ENCODE assay signal across 14 cellular contexts in the genomic region with DNA sequence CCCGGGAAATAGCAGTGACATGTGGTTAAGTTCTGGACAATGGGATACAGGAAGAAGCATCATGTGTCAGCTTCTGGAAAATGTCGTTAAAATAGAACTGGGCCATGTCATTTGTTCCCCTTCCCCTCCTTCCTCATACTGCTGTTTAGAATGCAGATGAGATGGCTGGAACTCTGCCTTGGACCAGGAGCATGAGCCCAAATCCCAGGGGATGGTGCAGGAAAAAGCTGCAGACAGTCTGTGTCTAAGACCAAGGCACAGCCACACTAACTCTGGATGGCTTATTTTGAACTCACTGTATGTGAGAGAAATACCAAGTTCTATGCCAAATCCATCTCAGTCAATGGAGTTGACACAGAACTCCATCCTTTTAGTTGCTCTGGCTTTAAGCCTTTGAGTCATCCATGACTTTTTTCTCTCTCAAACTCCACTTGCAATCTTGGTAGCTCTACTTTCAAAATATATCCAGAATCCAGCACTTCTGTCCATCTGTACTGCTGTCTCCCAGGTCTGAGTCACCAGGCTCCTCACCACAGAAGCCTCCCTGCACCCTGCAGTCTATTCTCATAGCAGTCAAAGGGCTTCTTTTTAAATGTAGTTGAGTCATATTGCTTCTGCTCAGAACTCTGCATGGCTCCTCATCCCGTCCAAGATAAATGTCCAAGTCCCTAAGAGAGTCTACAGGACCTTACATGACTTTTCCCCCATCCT.
DNase-seq lines count a peak whose midpoint lies in the region; ATAC-seq, FAIRE-seq and TF ChIP-seq lines count a peak whose summit lies in the region.
"Had no signal": no experiment of that assay in that cellular context is flagged by ENCODE, and none has a peak within 500 bp of the region (broad histone marks: within the 10 kb centered on the region; RNA-seq: fewer than 3 reads in every experiment).

No MANE protein-coding gene starts in this region.

- H3K9me3 ChIP-seq in heart left ventricle, result no peaks in the 10 kb centered on the region
- no peaks in the 10 kb centered on the region for H3K9me3 ChIP-seq in right lobe of liver

- H3K27ac ChIP-seq in heart left ventricle (peak overlapping the region in 3 of 12 donors; percentile 7 to 15 (median 15)), right lobe of liver (no peak overlapping the region)

- FAIRE-seq in RCC 7860 (lab: Jason Lieb, UNC), result no peak
- FAIRE-seq: D721Med, endometrium had no signal

- intact Hi-C loops in heart left ventricle (cut with DNase I), result no loop called here
- intact Hi-C loops in Right ventricle myocardium inferior (cut with DNase I), result no loop called here
- intact Hi-C loops in right lobe of liver (cut with DNase I), result no loop called here

- peaks cover 0 to 19% (median 0%) of the 10 kb centered on the region in 12 donors for H3K4me1 ChIP-seq in heart left ventricle
- no peaks in the 10 kb centered on the region for H3K4me1 ChIP-seq in right lobe of liver

- H3K4me3 ChIP-seq in heart left ventricle (no peak overlapping the region), fibroblast of mammary gland (ENCODE audit: control insufficient read depth, low read depth, low read length) (no peak overlapping the region), right lobe of liver (no peak overlapping the region)

- H3K27me3 ChIP-seq in heart left ventricle (no peaks in the 10 kb centered on the region), right lobe of liver (no peaks in the 10 kb centered on the region)

- ATAC-seq in heart left ventricle (peak in 3 of 4 donors; percentile 48 to 89 (median 84)), Right ventricle myocardium inferior (no peak), GM18873 (IDR thresholded peaks at IDR 0.05; ENCODE audit: low FRiP score, unreplicated experiment) (no peak), right lobe of liver (no peak)
- no peak for ATAC-seq in stimulated activated naive CD8-positive, alpha-beta T cell treated with anti-CD3 and anti-CD28 coated beads, Interleukin-15, Interleukin-2, amounts not matched to agents 100 U/mL and 50 U/mL, for 24 hours
- ATAC-seq: activated naive CD4-positive, alpha-beta T cell treated with anti-CD3 and anti-CD28 coated beads, Interleukin-2, amount 50 U/mL, for 72 hours had no signal

- TF ChIP-seq CTCF in heart left ventricle (IDR thresholded peaks at IDR 0.05), result no peak
- no peak for TF ChIP-seq CTCF in fibroblast of mammary gland (conservative IDR thresholded peaks at IDR 0.05; ENCODE audit: control insufficient read depth, insufficient read depth, low read depth, low read length)
- TF ChIP-seq CTCF in right lobe of liver (IDR thresholded peaks at IDR 0.05), result no peak

- WGBS in heart left ventricle, 4 donors, result 51 to 56% (median 53%) methylated on average over 3 of the region's 3 CpGs
- WGBS in right lobe of liver (ENCODE audit: insufficient coverage, low coverage, low lambda C conversion rate, missing lambda C conversion rate), result 53% methylated on average over 3 of the region's 3 CpGs

- TF ChIP-seq POLR2A in heart left ventricle (IDR thresholded peaks at IDR 0.05) (no peak), right lobe of liver (IDR thresholded peaks at IDR 0.05) (no peak)

- DNase-seq in heart left ventricle (peak in 3 of 5 donors; percentile 33 to 59 (median 40)), Right ventricle myocardium inferior (ENCODE audit: missing footprints) (no peak), RCC 7860 (ENCODE audit: low spot score) (peak; percentile 37), fibroblast of mammary gland (ENCODE audit: low read depth) (peak; percentile 78), superior temporal gyrus (ENCODE audit: extremely low spot score) (peak; percentile 36), right lobe of liver (no peak)
- no peak for DNase-seq in stimulated activated naive CD8-positive, alpha-beta T cell treated with anti-CD3 and anti-CD28 coated beads, Interleukin-15, Interleukin-2, amounts not matched to agents 100 U/mL and 50 U/mL, for 24 hours
- DNase-seq: ACHN, activated T-cell treated with anti-CD3 and anti-CD28 coated beads for 4 hours, NCI-H1048 had no signal

- no peaks in the 10 kb centered on the region for H3K36me3 ChIP-seq in heart left ventricle
- no peaks in the 10 kb centered on the region for H3K36me3 ChIP-seq in right lobe of liver

Comparison
In these comparisons a context has a peak if more than half of its experiments do, and no peak if none do; other contexts are left out.
1. ATAC-seq: peak in heart left ventricle (3 of 4); none in Right ventricle myocardium inferior (single experiment), GM18873 (single experiment), stimulated activated naive CD8-positive, alpha-beta T cell treated with anti-CD3 and anti-CD28 coated beads, Interleukin-15, Interleukin-2, amounts not matched to agents 100 U/mL and 50 U/mL, for 24 hours (single experiment) and right lobe of liver (0 of 4).
2. DNase-seq: peak in heart left ventricle (3 of 5), RCC 7860 (single experiment), fibroblast of mammary gland (single experiment) and superior temporal gyrus (single experiment); none in Right ventricle myocardium inferior (single experiment), stimulated activated naive CD8-positive, alpha-beta T cell treated with anti-CD3 and anti-CD28 coated beads, Interleukin-15, Interleukin-2, amounts not matched to agents 100 U/mL and 50 U/mL, for 24 hours (single experiment) and right lobe of liver (0 of 3).